ENCODE assay signal across 8 cellular contexts in genomic region chr15:41501191-41501917, GRCh38. TPM values are rescaled to one million over a fixed set of nuclear protein-coding genes. Genes with fewer than 3 reads are reported as not detected.
DNase-seq lines count a peak whose midpoint lies in the region; ATAC-seq and TF ChIP-seq lines count a peak whose summit lies in the region.

No MANE protein-coding gene starts in this region.

- H3K36me3 Mint-ChIP-seq in MCF 10A (ENCODE audit: insufficient read depth, unreplicated experiment): no peaks in the 10 kb centered on the region
- no peaks in the 10 kb centered on the region for H3K36me3 Mint-ChIP-seq in activated naive CD4-positive, alpha-beta T cell treated with anti-CD3 and anti-CD28 coated beads, Interleukin-2, amount 10 ng/mL, durations not matched to agents 7 days and 5 days

- no peaks in the 10 kb centered on the region for H3K4me1 Mint-ChIP-seq in MCF 10A (ENCODE audit: insufficient read depth, unreplicated experiment)
- H3K4me1 Mint-ChIP-seq in activated naive CD4-positive, alpha-beta T cell treated with anti-CD3 and anti-CD28 coated beads, Interleukin-2, amount 10 ng/mL, durations not matched to agents 7 days and 5 days: peaks cover 26% of the 10 kb centered on the region

- H3K4me1 ChIP-seq in breast epithelium: peaks cover 6 to 12% of the 10 kb centered on the region in 2 donors
- peaks cover 32% of the 10 kb centered on the region for H3K4me1 ChIP-seq in suprapubic skin

- H3K4me3 Mint-ChIP-seq in MCF 10A (ENCODE audit: unreplicated experiment): no peak overlapping the region
- peak overlapping the region; percentile 66 for H3K4me3 Mint-ChIP-seq in activated naive CD4-positive, alpha-beta T cell treated with anti-CD3 and anti-CD28 coated beads, Interleukin-2, amount 10 ng/mL, durations not matched to agents 7 days and 5 days

- TF ChIP-seq POLR2A in breast epithelium (IDR thresholded peaks at IDR 0.05) (no peak), suprapubic skin (IDR thresholded peaks at IDR 0.05) (no peak)

- intact Hi-C loops in breast epithelium (cut with DNase I; ENCODE audit: low total_unique reads): no loop called here
- intact Hi-C loops in MCF 10A (cut with micrococcal nuclease): no loop called here

- POLR2A ChIA-PET in MCF 10A (lab: Yijun Ruan, JAX): interaction anchor here (1.5 kb wide), 1 partner anchor 11 kb away, joined by 4 read pairs; no protein-coding TSS in a partner anchor

- ATAC-seq in HG03280 (IDR thresholded peaks at IDR 0.05; ENCODE audit: unreplicated experiment): no peak
- no peak for ATAC-seq in HG02610 (IDR thresholded peaks at IDR 0.05; ENCODE audit: unreplicated experiment)

- H3K27me3 Mint-ChIP-seq in MCF 10A (ENCODE audit: insufficient read depth, unreplicated experiment): no peaks in the 10 kb centered on the region
- H3K27me3 Mint-ChIP-seq in activated naive CD4-positive, alpha-beta T cell treated with anti-CD3 and anti-CD28 coated beads, Interleukin-2, amount 10 ng/mL, durations not matched to agents 7 days and 5 days: peaks cover 100% of the 10 kb centered on the region

- DNase-seq in breast epithelium (ENCODE audit: low spot score in 2 of 2): no peak
- DNase-seq in MCF 10A (ENCODE audit: unreplicated experiment): no peak
- peak; percentile 50 for DNase-seq in activated naive CD4-positive, alpha-beta T cell treated with anti-CD3 and anti-CD28 coated beads, Interleukin-2, amount 10 ng/mL, durations not matched to agents 7 days and 5 days
- DNase-seq in iPS-NIHi7 (ENCODE audit: extremely low spot score): peak; percentile 58
- DNase-seq in suprapubic skin (ENCODE audit: low spot score in 2 of 2): no peak
- DNase-seq in NCI-H2171 treated with DMSO at 0.1 percent for 48 hours (lab: John Stamatoyannopoulos, UW): no peak

- H3K27me3 ChIP-seq in breast epithelium (peaks cover 14 to 42% of the 10 kb centered on the region in 2 donors), suprapubic skin (peaks cover 71% of the 10 kb centered on the region)

- peak overlapping the region in 2 of 3 donors; percentile 36 to 58 for H3K4me3 ChIP-seq in breast epithelium
- H3K4me3 ChIP-seq in suprapubic skin: peak overlapping the region; percentile 33

- CTCF ChIA-PET in MCF 10A (lab: Yijun Ruan, JAX): no interaction called here
- CTCF ChIA-PET in activated naive CD4-positive, alpha-beta T cell treated with anti-CD3 and anti-CD28 coated beads, Interleukin-2, amount 10 ng/mL, durations not matched to agents 7 days and 5 days (lab: Charles Lee): interaction anchor here (0.7 to 0.8 kb wide), 2 partner anchors 9 to 36 kb away, joined by 3 to 4 read pairs; no protein-coding TSS in a partner anchor

- H3K9me3 ChIP-seq in breast epithelium (no peaks in the 10 kb centered on the region), suprapubic skin (no peaks in the 10 kb centered on the region)

- 13% methylated on average over 29 of the region's 56 CpGs for WGBS in suprapubic skin

- H3K27ac Mint-ChIP-seq in MCF 10A (ENCODE audit: low read depth, unreplicated experiment): no peak overlapping the region
- H3K27ac Mint-ChIP-seq in activated naive CD4-positive, alpha-beta T cell treated with anti-CD3 and anti-CD28 coated beads, Interleukin-2, amount 10 ng/mL, durations not matched to agents 7 days and 5 days: peak overlapping the region; percentile 21

- H3K36me3 ChIP-seq in breast epithelium (no peaks in the 10 kb centered on the region), suprapubic skin (no peaks in the 10 kb centered on the region)

- TF ChIP-seq CTCF in breast epithelium (IDR thresholded peaks at IDR 0.05): no peak
- TF ChIP-seq CTCF in MCF 10A (IDR thresholded peaks at IDR 0.05; ENCODE audit: unreplicated experiment): no peak
- TF ChIP-seq CTCF in suprapubic skin (IDR thresholded peaks at IDR 0.05): no peak

- H3K27ac ChIP-seq in breast epithelium (no peak overlapping the region), suprapubic skin (no peak overlapping the region)

- H3K9me3 Mint-ChIP-seq in MCF 10A (ENCODE audit: unreplicated experiment): no peaks in the 10 kb centered on the region
- no peaks in the 10 kb centered on the region for H3K9me3 Mint-ChIP-seq in activated naive CD4-positive, alpha-beta T cell treated with anti-CD3 and anti-CD28 coated beads, Interleukin-2, amount 10 ng/mL, durations not matched to agents 7 days and 5 days

- TF ChIP-seq EP300 in suprapubic skin (IDR thresholded peaks at IDR 0.05): no peak

- no TSS peak for BruUV-seq in MCF 10A (replicated peaks; lab: Mats Ljungman, UMichigan)

RNA-seq across cellular contexts. Expression of gene ITPKA, which starts 7.7 kb away (rescaled TPM):
- total RNA-seq in breast epithelium: under 1 TPM in 1 of 3 donors, not detected in 2; 0.15 TPM
- 13.5 and 23.4 TPM in 2 replicates for total RNA-seq in MCF 10A (2022)
- total RNA-seq in suprapubic skin: 1 to 10 TPM in 1 of 4 donors, under 1 TPM in 1, not detected in 2; 0.30 to 1.5 TPM

RNA-seq across cellular contexts. Expression of gene LTK, which starts 12.3 kb away (rescaled TPM):
- under 1 TPM in 2 of 3 donors, not detected in 1; 0.29 to 0.66 TPM for total RNA-seq in breast epithelium
- 0.17 TPM in 1 of 2 replicates, not detected in the other for total RNA-seq in MCF 10A (2022)
- total RNA-seq in suprapubic skin: 1 to 10 TPM in 1 of 4 donors, under 1 TPM in 3; 0.57 to 2.8 (median 0.66) TPM

RNA-seq across cellular contexts. Expression of gene RPAP1, which starts 42.7 kb away (rescaled TPM):
- total RNA-seq in breast epithelium (10 to 100 TPM; 22.7 to 28.2 (median 27.1) TPM), MCF 10A (2022) (37.5 and 45.1 TPM in 2 replicates), suprapubic skin (10 to 100 TPM; 21.6 to 50.2 (median 44.3) TPM)

RNA-seq across cellular contexts. Expression of gene TYRO3, which starts 57.7 kb away (rescaled TPM):
- 10 to 100 TPM in 1 of 3 donors, 1 to 10 TPM in 2; 6.9 to 36.8 (median 8.8) TPM for total RNA-seq in breast epithelium
- 9.7 and 12.3 TPM in 2 replicates for total RNA-seq in MCF 10A (2022)
- total RNA-seq in suprapubic skin: 10 to 100 TPM; 19.2 to 39.4 (median 39.0) TPM

Comparison
In these comparisons a context has a peak if more than half of its experiments do, and no peak if none do; other contexts are left out.
1. DNase-seq: peak in activated naive CD4-positive, alpha-beta T cell treated with anti-CD3 and anti-CD28 coated beads, Interleukin-2, amount 10 ng/mL, durations not matched to agents 7 days and 5 days (single experiment) and iPS-NIHi7 (single experiment); none in breast epithelium (0 of 2), MCF 10A (single experiment), suprapubic skin (0 of 2) and NCI-H2171 treated with DMSO at 0.1 percent for 48 hours (single experiment).